16 cellular contexts compared by ENCODE assay signal in genomic region chr11:86016451-86016850, GRCh38. TPM values are rescaled to one million over a fixed set of nuclear protein-coding genes. Genes with fewer than 3 reads are reported as not detected.
A peak's percentile ranks its signal among the peaks of the same experiment; 100 is the strongest.
DNase-seq lines count a peak whose midpoint lies in the region; ATAC-seq lines count a peak whose summit lies in the region.
"Had no signal": no experiment of that assay in that cellular context is flagged by ENCODE, and none has a peak within 500 bp of the region (broad histone marks: within the 10 kb centered on the region; RNA-seq: fewer than 3 reads in every experiment).

No MANE protein-coding gene starts in this region.

- no CpG with 5 or more reads among the region's 2 CpGs for WGBS in trophoblast cell (ENCODE audit: extremely low coverage, insufficient coverage, insufficient read length)

- ATAC-seq in stimulated activated naive CD8-positive, alpha-beta T cell treated with anti-CD3 and anti-CD28 coated beads, Interleukin-15, amount 100 ng/mL, for 72 hours: no peak
- no peak for ATAC-seq in activated CD8-positive, alpha-beta T cell treated with anti-CD3 and anti-CD28 coated beads, Interleukin-2, amount 10 ng/mL, durations not matched to agents 7 days and 5 days
- ATAC-seq in naive B cell (ENCODE audit: low read depth in 2 of 2) (no peak), HG03439 (IDR thresholded peaks at IDR 0.05; ENCODE audit: unreplicated experiment) (no peak), GM21515 (IDR thresholded peaks at IDR 0.05; ENCODE audit: unreplicated experiment) (no peak)

- peaks cover 75% of the 10 kb centered on the region for H3K36me3 Mint-ChIP-seq in stimulated activated naive CD8-positive, alpha-beta T cell treated with anti-CD3 and anti-CD28 coated beads, Interleukin-15, Interleukin-2, amounts not matched to agents 100 ng/mL and 50 ng/mL, for 24 hours (ENCODE audit: low read depth)
- H3K36me3 Mint-ChIP-seq in activated CD8-positive, alpha-beta T cell treated with anti-CD3 and anti-CD28 coated beads, Interleukin-2, amount 10 ng/mL, durations not matched to agents 7 days and 5 days (ENCODE audit: low read depth): peaks cover 54% of the 10 kb centered on the region
- peaks cover 17 to 18% of the 10 kb centered on the region in 2 donors for H3K36me3 Mint-ChIP-seq in naive B cell

- peak overlapping the region; percentile 75 for H3K27ac Mint-ChIP-seq in stimulated activated naive CD8-positive, alpha-beta T cell treated with anti-CD3 and anti-CD28 coated beads, Interleukin-15, Interleukin-2, amounts not matched to agents 100 ng/mL and 50 ng/mL, for 24 hours
- peak overlapping the region in 1 of 2 donors; percentile 34 for H3K27ac Mint-ChIP-seq in stimulated activated naive CD8-positive, alpha-beta T cell treated with anti-CD3 and anti-CD28 coated beads, Interleukin-15, amount 100 ng/mL, for 72 hours
- H3K27ac Mint-ChIP-seq in activated CD8-positive, alpha-beta T cell treated with anti-CD3 and anti-CD28 coated beads, Interleukin-2, amount 10 ng/mL, durations not matched to agents 7 days and 5 days: peak overlapping the region; percentile 2
- peak overlapping the region in 5 of 6 donors; percentile 3 to 69 (median 40) for H3K27ac Mint-ChIP-seq in naive B cell

- H3K14ac ChIP-seq in trophoblast cell (ENCODE audit: low read length): no peak overlapping the region

- no peak overlapping the region for H3K4me3 ChIP-seq in trophoblast cell (ENCODE audit: low read depth, low read length)
- H3K4me3 ChIP-seq: spleen, suprapubic skin had no signal

- H2AFZ ChIP-seq in trophoblast cell (ENCODE audit: insufficient read depth, low read length, poor library complexity): no peak overlapping the region

- H3K4me3 Mint-ChIP-seq in stimulated activated naive CD8-positive, alpha-beta T cell treated with anti-CD3 and anti-CD28 coated beads, Interleukin-15, Interleukin-2, amounts not matched to agents 100 ng/mL and 50 ng/mL, for 24 hours: no peak overlapping the region
- no peak overlapping the region for H3K4me3 Mint-ChIP-seq in stimulated activated naive CD8-positive, alpha-beta T cell treated with anti-CD3 and anti-CD28 coated beads, Interleukin-15, amount 100 ng/mL, for 72 hours
- H3K4me3 Mint-ChIP-seq in activated CD8-positive, alpha-beta T cell treated with anti-CD3 and anti-CD28 coated beads, Interleukin-2, amount 10 ng/mL, durations not matched to agents 7 days and 5 days: no peak overlapping the region
- no peak overlapping the region for H3K4me3 Mint-ChIP-seq in naive B cell
- H3K4me3 Mint-ChIP-seq: nephron had no signal

- no peak overlapping the region for H3K18ac ChIP-seq in trophoblast cell (ENCODE audit: low read length)

- no peak for DNase-seq in stimulated activated naive CD8-positive, alpha-beta T cell treated with anti-CD3 and anti-CD28 coated beads, Interleukin-15, amount 100 ng/mL, for 72 hours
- DNase-seq in activated CD8-positive, alpha-beta T cell treated with anti-CD3 and anti-CD28 coated beads, Interleukin-2, amount 10 ng/mL, durations not matched to agents 7 days and 5 days: no peak
- DNase-seq in naive B cell (no peak), trophoblast cell (no peak), inferior parietal cortex (ENCODE audit: extremely low spot score) (no peak)
- DNase-seq: activated effector memory CD4-positive, alpha-beta T cell treated with anti-CD3 and anti-CD28 coated beads, Interleukin-2, amount 50 U/mL, for 16 hours; erythroblast; mammary epithelial cell; MV-4-11; NCI-H1930; spleen had no signal

- H3K79me1 ChIP-seq in trophoblast cell (ENCODE audit: low read length): no peaks in the 10 kb centered on the region

- H3K36me3 ChIP-seq in trophoblast cell (ENCODE audit: control insufficient read depth in 1 of 2, insufficient read depth in 2 of 2, low read length in 2 of 2): peaks cover 14% of the 10 kb centered on the region in 2 experiments

- H3K4me2 ChIP-seq in trophoblast cell (ENCODE audit: low read length): no peak overlapping the region

- H3K27me3 ChIP-seq in trophoblast cell (ENCODE audit: insufficient read depth, low read length): no peaks in the 10 kb centered on the region
- H3K27me3 ChIP-seq: spleen, suprapubic skin had no signal

- POLR2A ChIA-PET in activated CD8-positive, alpha-beta T cell treated with anti-CD3 and anti-CD28 coated beads, Interleukin-2, amount 10 ng/mL, durations not matched to agents 7 days and 5 days (lab: Charles Lee): no interaction called here

- no peak overlapping the region for H2AK5ac ChIP-seq in trophoblast cell (ENCODE audit: low read length)

- no peak overlapping the region for H3K27ac ChIP-seq in trophoblast cell (ENCODE audit: low read depth, low read length)
- H3K27ac ChIP-seq: suprapubic skin had no signal

- H4K12ac ChIP-seq in trophoblast cell (ENCODE audit: low read depth, low read length): no peak overlapping the region

- H3K4ac ChIP-seq in trophoblast cell (ENCODE audit: low read depth, low read length): no peak overlapping the region

- H3K79me2 ChIP-seq in trophoblast cell (ENCODE audit: control insufficient read depth, insufficient read depth, low read length, poor library complexity): no peaks in the 10 kb centered on the region

- H3K9me3 ChIP-seq in trophoblast cell (ENCODE audit: insufficient read depth, low read depth, low read length): no peaks in the 10 kb centered on the region
- H3K9me3 ChIP-seq: spleen, suprapubic skin had no signal

- no peak overlapping the region for H3K9ac ChIP-seq in trophoblast cell (ENCODE audit: low read length)

- H4K8ac ChIP-seq in trophoblast cell (ENCODE audit: low read depth, low read length): no peak overlapping the region

- CTCF ChIA-PET in activated CD8-positive, alpha-beta T cell treated with anti-CD3 and anti-CD28 coated beads, Interleukin-2, amount 10 ng/mL, durations not matched to agents 7 days and 5 days (lab: Charles Lee): interaction anchor here (0.9 to 1.9 kb wide), 5 partner anchors 11 to 202 kb away, joined by 3 to 7 read pairs (median 3); partner anchors contain the start of gene CCDC83

- no peaks in the 10 kb centered on the region for H3K27me3 Mint-ChIP-seq in stimulated activated naive CD8-positive, alpha-beta T cell treated with anti-CD3 and anti-CD28 coated beads, Interleukin-15, Interleukin-2, amounts not matched to agents 100 ng/mL and 50 ng/mL, for 24 hours
- no peaks in the 10 kb centered on the region for H3K27me3 Mint-ChIP-seq in stimulated activated naive CD8-positive, alpha-beta T cell treated with anti-CD3 and anti-CD28 coated beads, Interleukin-15, amount 100 ng/mL, for 72 hours
- H3K27me3 Mint-ChIP-seq in activated CD8-positive, alpha-beta T cell treated with anti-CD3 and anti-CD28 coated beads, Interleukin-2, amount 10 ng/mL, durations not matched to agents 7 days and 5 days (ENCODE audit: low read depth): no peaks in the 10 kb centered on the region
- no peaks in the 10 kb centered on the region for H3K27me3 Mint-ChIP-seq in naive B cell

- H2BK5ac ChIP-seq in trophoblast cell (ENCODE audit: low read depth, low read length, poor library complexity): no peak overlapping the region

- H2BK12ac ChIP-seq in trophoblast cell (ENCODE audit: low read length): no peak overlapping the region

- no peaks in the 10 kb centered on the region for H3K9me3 Mint-ChIP-seq in stimulated activated naive CD8-positive, alpha-beta T cell treated with anti-CD3 and anti-CD28 coated beads, Interleukin-15, Interleukin-2, amounts not matched to agents 100 ng/mL and 50 ng/mL, for 24 hours
- H3K9me3 Mint-ChIP-seq in stimulated activated naive CD8-positive, alpha-beta T cell treated with anti-CD3 and anti-CD28 coated beads, Interleukin-15, amount 100 ng/mL, for 72 hours: no peaks in the 10 kb centered on the region
- H3K9me3 Mint-ChIP-seq in activated CD8-positive, alpha-beta T cell treated with anti-CD3 and anti-CD28 coated beads, Interleukin-2, amount 10 ng/mL, durations not matched to agents 7 days and 5 days (ENCODE audit: insufficient read depth): no peaks in the 10 kb centered on the region
- H3K9me3 Mint-ChIP-seq in naive B cell: no peaks in the 10 kb centered on the region

- H3K4me1 Mint-ChIP-seq in stimulated activated naive CD8-positive, alpha-beta T cell treated with anti-CD3 and anti-CD28 coated beads, Interleukin-15, Interleukin-2, amounts not matched to agents 100 ng/mL and 50 ng/mL, for 24 hours (ENCODE audit: low read depth): peaks cover 24% of the 10 kb centered on the region
- peaks cover 30% of the 10 kb centered on the region for H3K4me1 Mint-ChIP-seq in stimulated activated naive CD8-positive, alpha-beta T cell treated with anti-CD3 and anti-CD28 coated beads, Interleukin-15, amount 100 ng/mL, for 72 hours
- peaks cover 14% of the 10 kb centered on the region for H3K4me1 Mint-ChIP-seq in activated CD8-positive, alpha-beta T cell treated with anti-CD3 and anti-CD28 coated beads, Interleukin-2, amount 10 ng/mL, durations not matched to agents 7 days and 5 days (ENCODE audit: low read depth)
- peaks cover 9 to 18% (median 12%) of the 10 kb centered on the region in 3 donors for H3K4me1 Mint-ChIP-seq in naive B cell

- no peaks in the 10 kb centered on the region for H3K4me1 ChIP-seq in trophoblast cell (ENCODE audit: control insufficient read depth in 1 of 2, insufficient read depth in 2 of 2, low read length in 2 of 2)

- no peak overlapping the region for H4K91ac ChIP-seq in trophoblast cell (ENCODE audit: low read depth, low read length)

- H2BK120ac ChIP-seq in trophoblast cell (ENCODE audit: insufficient read depth, low read length, poor library complexity): no peak overlapping the region

- H3K23ac ChIP-seq in trophoblast cell (ENCODE audit: low read length): no peak overlapping the region

RNA-seq across cellular contexts. Expression of gene PICALM, which starts 52.4 kb away (rescaled TPM):
- total RNA-seq in activated CD8-positive, alpha-beta T cell treated with anti-CD3 and anti-CD28 coated beads, Interleukin-2, amount 10 ng/mL, durations not matched to agents 7 days and 5 days: 100 to 1,000 TPM; 110 to 115 TPM
- 10 to 100 TPM; 13.3 to 20.2 (median 16.9) TPM for polyA plus RNA-seq in naive B cell (ENCODE audit: low read depth in 6 of 6)
- 195 and 196 TPM in 2 replicates for polyA plus RNA-seq in trophoblast cell (2013)
